In genomic region chr14:24441485-24441884, GRCh38 we compare ENCODE assay signal across 8 cellular contexts. TPM values are rescaled to one million over a fixed set of nuclear protein-coding genes. Genes with fewer than 3 reads are reported as not detected.
DNase-seq lines count a peak whose midpoint lies in the region; ATAC-seq, FAIRE-seq and TF ChIP-seq lines count a peak whose summit lies in the region.

No MANE protein-coding gene starts in this region.

- no peak overlapping the region for H3K23ac ChIP-seq in H1 (ENCODE audit: insufficient read length)

- H3K4me3 ChIP-seq in CD8-positive, alpha-beta T cell (ENCODE audit: low read depth, low read length) = peak overlapping the region; percentile 89
- H3K4me3 ChIP-seq in OCI-LY7 (ENCODE audit: low read depth, low read length, poor library complexity, severe bottlenecking) (peak overlapping the region; percentile 83), H1 (ENCODE audit: extremely low read depth in 1 of 4, insufficient read depth in 2 of 4, low read depth in 3 of 4, low read length in 4 of 4) (peak overlapping the region; percentile 84 to 95 (median 89); a peak in 6 of 8 replicates), osteoblast (ENCODE audit: insufficient read depth, low read length) (peak overlapping the region; percentile 82)

- H4K8ac ChIP-seq in H1 (ENCODE audit: extremely low read depth, insufficient read depth, low read length) = no peak overlapping the region

- no peak overlapping the region for H2BK12ac ChIP-seq in H1 (ENCODE audit: low read depth, low read length)

- no peak for TF ChIP-seq RAD21 in H1 (IDR thresholded peaks at IDR 0.05 in 1 of 2, conservative IDR thresholded peaks at IDR 0.05 in 1 of 2; ENCODE audit: low read depth in 2 of 2, low read length in 2 of 2)

- H3K36me3 Mint-ChIP-seq in CD8-positive, alpha-beta T cell = peaks cover 54% of the 10 kb centered on the region

- no peak overlapping the region for H4K5ac ChIP-seq in H1 (ENCODE audit: insufficient read length, low read depth, low read length)

- TSS peak; percentile 66 for BruUV-seq in OCI-LY7 (replicated peaks; lab: Mats Ljungman, UMichigan)

- H2BK120ac ChIP-seq in H1 (replicated peaks; ENCODE audit: low read depth, low read length) = no peak overlapping the region

- no peak overlapping the region for H3K18ac ChIP-seq in H1 (ENCODE audit: extremely low read depth, low read length)

- ATAC-seq in CD8-positive, alpha-beta T cell = no peak

- H3K9me2 ChIP-seq in OCI-LY7 (ENCODE audit: insufficient read depth, low read length) = no peaks in the 10 kb centered on the region

- peaks cover 9% of the 10 kb centered on the region for H3K23me2 ChIP-seq in H1 (ENCODE audit: low read depth, low read length)

- H2BK15ac ChIP-seq in H1 (ENCODE audit: low read length) = no peak overlapping the region

- CTCF ChIA-PET in CD8-positive, alpha-beta T cell (lab: Charles Lee) = interaction anchor here (1.0 to 5.1 kb wide), 6 partner anchors 10 to 199 kb away, joined by 4 to 40 read pairs (median 5); partner anchors contain the start of genes CBLN3, KHNYN and TINF2
- CTCF ChIA-PET in OCI-LY7 (lab: Charles Lee; ENCODE audit: unreplicated experiment) (interaction anchor here (0.5 to 1.5 kb wide), 5 partner anchors 10 to 351 kb away, joined by 3 to 10 read pairs (median 6); no protein-coding TSS in a partner anchor), H1 (lab: Charles Lee; ENCODE audit: partially characterized antibody) (interaction anchor here (0.7 to 4.1 kb wide), 9 partner anchors 10 to 371 kb away, joined by 3 to 29 read pairs (median 4); partner anchors contain the start of genes CBLN3 and KHNYN)

- intact Hi-C loops in CD8-positive, alpha-beta T cell (cut with DNase I, micrococcal nuclease) = loop anchor here (5.0 to 10.0 kb wide), 4 partner anchors 209 to 977 kb away; partner anchors contain the start of genes NGDN (in 2 of the 2), DHRS4 (in 1 of the 2), GMPR2 (in 1 of the 2) and NEDD8 (in 1 of the 2)
- intact Hi-C loops in OCI-LY7 (cut with micrococcal nuclease; ENCODE audit: unreplicated experiment) = loop anchor here (10.0 kb wide), 1 partner anchor 887 kb away; the partner anchor contains the start of genes THTPA and ZFHX2

- no peak for TF ChIP-seq POLR2A in H1 (IDR thresholded peaks at IDR 0.05; ENCODE audit: control extremely low read depth in 1 of 2, low read depth in 2 of 2, low read length in 2 of 2)

- no peak overlapping the region for H3K4ac ChIP-seq in H1 (replicated peaks; ENCODE audit: insufficient read length, low read depth, low read length)

- no peak for TF ChIP-seq CTCF in CD8-positive, alpha-beta T cell (IDR thresholded peaks at IDR 0.05)
- TF ChIP-seq CTCF in OCI-LY7 (conservative IDR thresholded peaks at IDR 0.05; ENCODE audit: low read length) (no peak), H1 (IDR thresholded peaks at IDR 0.05; ENCODE audit: control extremely low read depth in 1 of 3, insufficient read depth in 1 of 3, low read depth in 1 of 3, low read length in 3 of 3) (no peak), osteoblast (IDR thresholded peaks at IDR 0.05; ENCODE audit: extremely low read depth, low read depth, low read length) (no peak)

- no peaks in the 10 kb centered on the region for H3K9me3 ChIP-seq in CD8-positive, alpha-beta T cell (ENCODE audit: low read length)
- H3K9me3 ChIP-seq in OCI-LY7 (ENCODE audit: low read length) = no peaks in the 10 kb centered on the region
- no peaks in the 10 kb centered on the region for H3K9me3 ChIP-seq in H1 (ENCODE audit: insufficient read depth in 2 of 2, low read depth in 1 of 2, low read length in 1 of 2)
- no peaks in the 10 kb centered on the region for H3K9me3 ChIP-seq in osteoblast (ENCODE audit: low read depth, low read length)

- H3K4me2 ChIP-seq in OCI-LY7 (ENCODE audit: low read length) (peak overlapping the region; percentile 93), H1 (ENCODE audit: insufficient read depth in 1 of 2, low read depth in 2 of 2, low read length in 2 of 2) (peak overlapping the region; percentile 76 to 96), osteoblast (ENCODE audit: insufficient read depth, low read length) (peak overlapping the region; percentile 97)

- no peaks in the 10 kb centered on the region for H3K27me3 Mint-ChIP-seq in CD8-positive, alpha-beta T cell (ENCODE audit: low read depth)

- no peaks in the 10 kb centered on the region for H3K27me3 ChIP-seq in CD8-positive, alpha-beta T cell (ENCODE audit: insufficient read depth, low read length)
- H3K27me3 ChIP-seq in H1 (replicated peaks in 1 of 4; ENCODE audit: control insufficient read depth in 3 of 4, extremely low read depth in 1 of 4, insufficient read depth in 3 of 4, low read length in 3 of 4) (no peaks in the 10 kb centered on the region), osteoblast (ENCODE audit: insufficient read depth, low read length) (no peaks in the 10 kb centered on the region)

- peak overlapping the region in 2 of 4 experiments; percentile 91 to 92; a peak in 3 of 7 replicates for H3K9ac ChIP-seq in H1 (replicated peaks in 1 of 4; ENCODE audit: extremely low read depth in 1 of 4, low read depth in 3 of 4, low read length in 3 of 4)

- H2BK5ac ChIP-seq in H1 (ENCODE audit: low read depth, low read length) = no peak overlapping the region

- H3K79me2 ChIP-seq in OCI-LY7 (ENCODE audit: insufficient read depth, low read depth, low read length) (peaks cover 21% of the 10 kb centered on the region; the same call in 1 of the 2 replicates), H1 (ENCODE audit: control insufficient read depth in 1 of 2, insufficient read depth in 2 of 2, low read length in 2 of 2) (0 out of 4 replicates have a peak, but pooled peaks cover 0 to 3% of the 10 kb centered on the region in 2 experiments), osteoblast (ENCODE audit: insufficient read depth, low read length) (peaks cover 24% of the 10 kb centered on the region)

- WGBS in H1 (ENCODE audit: extremely low coverage in 1 of 2, insufficient coverage in 1 of 2, insufficient read length in 1 of 2, insufficient replicate concordance in 2 of 2, low coverage in 1 of 2, low lambda C conversion rate in 2 of 2, missing lambda C conversion rate in 1 of 2), 2 experiments = 55% methylated on average over 5 of the region's 5 CpGs; no CpG with 5 or more reads in 1 of the 2 experiments

- peak overlapping the region; percentile 97 for H3K27ac Mint-ChIP-seq in CD8-positive, alpha-beta T cell

- TF ChIP-seq EP300 in H1 (IDR thresholded peaks at IDR 0.05; ENCODE audit: borderline replicate concordance in 1 of 2, low read depth in 2 of 2, low read length in 2 of 2) = no peak

- H3K36me3 ChIP-seq in CD8-positive, alpha-beta T cell (ENCODE audit: insufficient read depth, low read length) = peaks cover 29% of the 10 kb centered on the region
- H3K36me3 ChIP-seq in OCI-LY7 (ENCODE audit: insufficient read depth, low read length) (peaks cover 49% of the 10 kb centered on the region), H1 (ENCODE audit: control insufficient read depth in 2 of 4, insufficient read depth in 4 of 4, low read length in 3 of 4) (peaks cover 10 to 26% (median 12%) of the 10 kb centered on the region in 4 experiments; a peak in 7 of 8 replicates), osteoblast (ENCODE audit: insufficient read depth, low read length) (peaks cover 33% of the 10 kb centered on the region)

- H3K9me3 Mint-ChIP-seq in CD8-positive, alpha-beta T cell = no peaks in the 10 kb centered on the region

- POLR2A ChIA-PET in CD8-positive, alpha-beta T cell (lab: Charles Lee) = interaction anchor here (0.6 to 3.6 kb wide), 7 partner anchors 8 to 199 kb away, joined by 3 to 49 read pairs (median 4); partner anchors contain the start of genes CBLN3, KHNYN, LTB4R2 and RABGGTA
- POLR2A ChIA-PET in OCI-LY7 (lab: Charles Lee) = interaction anchor here (0.8 to 2.3 kb wide), 11 partner anchors 8 to 228 kb away, joined by 3 to 9 read pairs (median 4); partner anchors contain the start of genes RIPK3 and TINF2
- POLR2A ChIA-PET in H1 (lab: Charles Lee; ENCODE audit: partially characterized antibody) = interaction anchor here (0.8 to 4.5 kb wide), 9 partner anchors 11 to 650 kb away, joined by 3 to 34 read pairs (median 4); partner anchors contain the start of genes CBLN3, CIDEB and KHNYN

- no peak overlapping the region; the same call in 1 of the 2 replicates for H2AFZ ChIP-seq in OCI-LY7 (ENCODE audit: low read length)
- no peak overlapping the region for H2AFZ ChIP-seq in H1 (ENCODE audit: low read length)
- no peak overlapping the region for H2AFZ ChIP-seq in osteoblast (ENCODE audit: low read length)

- no peak for DNase-seq in CD8-positive, alpha-beta T cell
- DNase-seq in OCI-LY7 (ENCODE audit: low spot score) (no peak), H1 (ENCODE audit: low read depth in 1 of 2, low spot score in 2 of 2) (no peak), osteoblast (ENCODE audit: insufficient read length, low spot score, missing footprints) (no peak), C1 segment of cervical spinal cord (lab: John Stamatoyannopoulos, UW) (no peak), activated gamma-delta T cell (lab: John Stamatoyannopoulos, UW) (no peak), OCI-M1 (lab: John Stamatoyannopoulos, UW) (no peak)
- DNase-seq in stimulated activated CD4-positive, alpha-beta T cell treated with anti-CD3 and anti-CD28 coated beads, Interleukin-4, amount 100 ng/mL, for 1 hour = no peak

- H3K56ac ChIP-seq in H1 (replicated peaks; ENCODE audit: insufficient read length, low read depth, low read length) = no peak overlapping the region

- H3K4me3 Mint-ChIP-seq in CD8-positive, alpha-beta T cell = peak overlapping the region; percentile 95

- peaks cover 55% of the 10 kb centered on the region for H3K4me1 Mint-ChIP-seq in CD8-positive, alpha-beta T cell (ENCODE audit: low read depth)

- no peak overlapping the region for H4K91ac ChIP-seq in H1 (replicated peaks; ENCODE audit: insufficient read length, low read length)

- H3K79me1 ChIP-seq in H1 (ENCODE audit: low read depth, low read length) = no peaks in the 10 kb centered on the region; the same call in 1 of the 2 replicates

- H2AK5ac ChIP-seq in H1 (ENCODE audit: low read depth, low read length) = no peak overlapping the region

- H4K20me1 ChIP-seq in OCI-LY7 (ENCODE audit: insufficient read depth, low read length) (no peaks in the 10 kb centered on the region), H1 (replicated peaks in 1 of 2; ENCODE audit: control insufficient read depth in 1 of 2, insufficient read depth in 2 of 2, low read length in 2 of 2) (peaks cover 1 to 5% of the 10 kb centered on the region in 2 experiments), osteoblast (ENCODE audit: insufficient read depth, low read length) (peaks cover 11% of the 10 kb centered on the region)

- no peak overlapping the region for H2BK20ac ChIP-seq in H1 (ENCODE audit: low read length)

- H3K27ac ChIP-seq in CD8-positive, alpha-beta T cell (ENCODE audit: low read depth, low read length) = peak overlapping the region; percentile 96
- peak overlapping the region; percentile 78 for H3K27ac ChIP-seq in OCI-LY7 (ENCODE audit: low read depth, low read length, poor library complexity, severe bottlenecking)
- peak overlapping the region; percentile 98; the same call in 1 of the 2 replicates for H3K27ac ChIP-seq in H1 (ENCODE audit: low read depth, low read length)
- peak overlapping the region; percentile 99 for H3K27ac ChIP-seq in osteoblast (ENCODE audit: low read depth, low read length)

- no peak for FAIRE-seq in H1 (lab: Jason Lieb, UNC)

- H3K4me1 ChIP-seq in CD8-positive, alpha-beta T cell (ENCODE audit: insufficient read depth, low read length) = peaks cover 45% of the 10 kb centered on the region
- H3K4me1 ChIP-seq in OCI-LY7 (ENCODE audit: insufficient read depth, low read length, poor library complexity, severe bottlenecking) (peaks cover 37% of the 10 kb centered on the region), H1 (replicated peaks in 1 of 4; ENCODE audit: control insufficient read depth in 3 of 4, insufficient read depth in 4 of 4, low read length in 3 of 4) (no peaks in the 10 kb centered on the region; a peak in 2 of 7 replicates), osteoblast (ENCODE audit: insufficient read depth, low read length) (peaks cover 10% of the 10 kb centered on the region)

- H3K14ac ChIP-seq in H1 (ENCODE audit: insufficient read length) = no peak overlapping the region

RNA-seq across cellular contexts. Expression of gene SDR39U1, which starts 1.1 kb away (rescaled TPM):
- total RNA-seq in CD8-positive, alpha-beta T cell = 10 to 100 TPM; 75.0 to 84.4 TPM
- 51.4 and 54.0 TPM in 2 replicates for total RNA-seq in OCI-LY7 (2014; rRNA removed; shearing (Covaris generic))
- total RNA-seq in OCI-LY7 (2022) (101 and 103 TPM in 2 replicates), osteoblast (11.6 and 13.0 TPM in 2 replicates)
- 45.2 and 46.7 TPM in 2 replicates for total RNA-seq in H1 (2021; fragmentation: NEBNext Ultra II Directional; extraction: Animal tissue kit (Norgen Biotek cat#: 25700))
- 98.8 and 104 TPM in 2 replicates for polyA plus RNA-seq in H1 (2011; rRNA removed)
- 84.0 TPM for polyA plus RNA-seq in H1 (2011; cell fraction: cytosol; rRNA removed)
- polyA plus RNA-seq in H1 (2011; cell fraction: nucleus; rRNA removed) = 132 TPM
- polyA plus RNA-seq in H1 (2012, experiment 1 of 2) = 42.7 to 63.6 TPM (median 60.1 TPM) in 4 replicates
- polyA plus RNA-seq in H1 (2012, experiment 2 of 2) = 60.9 TPM
- 42.5 TPM for polyA plus RNA-seq in H1 (2013, experiment 1 of 2)
- 37.4 TPM for polyA plus RNA-seq in H1 (2013, experiment 2 of 2)
- 18.7 and 22.0 TPM in 2 replicates for polyA minus RNA-seq in H1 (2011; rRNA and poly(A)+ RNA removed)
- 14.5 TPM for polyA minus RNA-seq in H1 (2011; cell fraction: cytosol; rRNA and poly(A)+ RNA removed)
- polyA minus RNA-seq in H1 (2011; cell fraction: nucleus; rRNA and poly(A)+ RNA removed) = 35.0 TPM

RNA-seq across cellular contexts. Expression of gene KHNYN, which starts 11.7 kb away (rescaled TPM):
- total RNA-seq in CD8-positive, alpha-beta T cell = 100 to 1,000 TPM; 158 to 163 TPM
- 50.8 and 56.1 TPM in 2 replicates for total RNA-seq in OCI-LY7 (2014; rRNA removed; shearing (Covaris generic))
- total RNA-seq in OCI-LY7 (2022) = 57.5 and 66.4 TPM in 2 replicates
- total RNA-seq in H1 (2021; fragmentation: NEBNext Ultra II Directional; extraction: Animal tissue kit (Norgen Biotek cat#: 25700)) = 22.1 and 22.3 TPM in 2 replicates
- polyA plus RNA-seq in H1 (2011; rRNA removed) = 7.6 and 9.2 TPM in 2 replicates
- polyA plus RNA-seq in H1 (2011; cell fraction: cytosol; rRNA removed) = 10.0 TPM
- polyA plus RNA-seq in H1 (2011; cell fraction: nucleus; rRNA removed) = 18.3 TPM
- 14.2 to 18.4 TPM (median 16.7 TPM) in 4 replicates for polyA plus RNA-seq in H1 (2012, experiment 1 of 2)
- polyA plus RNA-seq in H1 (2012, experiment 2 of 2) = 6.4 TPM
- polyA plus RNA-seq in H1 (2013, experiment 1 of 2) = 8.0 TPM
- polyA plus RNA-seq in H1 (2013, experiment 2 of 2) = 8.6 TPM
- polyA minus RNA-seq in H1 (2011; rRNA and poly(A)+ RNA removed) = 17.7 and 19.0 TPM in 2 replicates
- 10.9 TPM for polyA minus RNA-seq in H1 (2011; cell fraction: cytosol; rRNA and poly(A)+ RNA removed)
- polyA minus RNA-seq in H1 (2011; cell fraction: nucleus; rRNA and poly(A)+ RNA removed) = 23.2 TPM
- 58.6 and 62.5 TPM in 2 replicates for total RNA-seq in osteoblast

RNA-seq across cellular contexts. Expression of gene CBLN3, which starts 12.0 kb away (rescaled TPM):
- total RNA-seq in CD8-positive, alpha-beta T cell = 1 to 10 TPM; 1.1 to 1.6 TPM
- total RNA-seq in OCI-LY7 (2014; rRNA removed; shearing (Covaris generic)) = 1.2 and 2.0 TPM in 2 replicates
- total RNA-seq in OCI-LY7 (2022) (6.7 and 7.9 TPM in 2 replicates), osteoblast (3.5 and 4.0 TPM in 2 replicates)
- 0.52 and 0.54 TPM in 2 replicates for total RNA-seq in H1 (2021; fragmentation: NEBNext Ultra II Directional; extraction: Animal tissue kit (Norgen Biotek cat#: 25700))
- 0.72 and 1.00 TPM in 2 replicates for polyA plus RNA-seq in H1 (2011; rRNA removed)
- 0.65 TPM for polyA plus RNA-seq in H1 (2011; cell fraction: cytosol; rRNA removed)
- polyA plus RNA-seq in H1 (2011; cell fraction: nucleus; rRNA removed) = 1.7 TPM
- 0.37 to 1.00 TPM (median 0.83 TPM) in 4 replicates for polyA plus RNA-seq in H1 (2012, experiment 1 of 2)
- 0.43 TPM for polyA plus RNA-seq in H1 (2012, experiment 2 of 2)
- 0.57 TPM for polyA plus RNA-seq in H1 (2013, experiment 1 of 2)
- 0.53 TPM for polyA plus RNA-seq in H1 (2013, experiment 2 of 2)
- 0.12 and 0.57 TPM in 2 replicates for polyA minus RNA-seq in H1 (2011; rRNA and poly(A)+ RNA removed)
- not detected for polyA minus RNA-seq in H1 (2011; cell fraction: cytosol; rRNA and poly(A)+ RNA removed)
- 1.2 TPM for polyA minus RNA-seq in H1 (2011; cell fraction: nucleus; rRNA and poly(A)+ RNA removed)

RNA-seq across cellular contexts. Expression of gene NYNRIN, which starts 42.7 kb away (rescaled TPM):
- under 1 TPM in 1 of 2 experiments, not detected in 1; 0.06 TPM for total RNA-seq in CD8-positive, alpha-beta T cell
- 0.13 TPM in 2 replicates for total RNA-seq in OCI-LY7 (2014; rRNA removed; shearing (Covaris generic))
- total RNA-seq in OCI-LY7 (2022) (not detected in 2 replicates), osteoblast (7.2 and 9.1 TPM in 2 replicates)
- 18.3 and 19.6 TPM in 2 replicates for total RNA-seq in H1 (2021; fragmentation: NEBNext Ultra II Directional; extraction: Animal tissue kit (Norgen Biotek cat#: 25700))
- 15.2 and 18.4 TPM in 2 replicates for polyA plus RNA-seq in H1 (2011; rRNA removed)
- 10.5 TPM for polyA plus RNA-seq in H1 (2011; cell fraction: cytosol; rRNA removed)
- 27.2 TPM for polyA plus RNA-seq in H1 (2011; cell fraction: nucleus; rRNA removed)
- 11.9 to 18.8 TPM (median 15.4 TPM) in 4 replicates for polyA plus RNA-seq in H1 (2012, experiment 1 of 2)
- 15.0 TPM for polyA plus RNA-seq in H1 (2012, experiment 2 of 2)
- 9.0 TPM for polyA plus RNA-seq in H1 (2013, experiment 1 of 2)
- polyA plus RNA-seq in H1 (2013, experiment 2 of 2) = 8.4 TPM
- polyA minus RNA-seq in H1 (2011; rRNA and poly(A)+ RNA removed) = 24.2 and 26.3 TPM in 2 replicates
- 16.6 TPM for polyA minus RNA-seq in H1 (2011; cell fraction: cytosol; rRNA and poly(A)+ RNA removed)
- polyA minus RNA-seq in H1 (2011; cell fraction: nucleus; rRNA and poly(A)+ RNA removed) = 18.8 TPM
